In the genomic region with DNA sequence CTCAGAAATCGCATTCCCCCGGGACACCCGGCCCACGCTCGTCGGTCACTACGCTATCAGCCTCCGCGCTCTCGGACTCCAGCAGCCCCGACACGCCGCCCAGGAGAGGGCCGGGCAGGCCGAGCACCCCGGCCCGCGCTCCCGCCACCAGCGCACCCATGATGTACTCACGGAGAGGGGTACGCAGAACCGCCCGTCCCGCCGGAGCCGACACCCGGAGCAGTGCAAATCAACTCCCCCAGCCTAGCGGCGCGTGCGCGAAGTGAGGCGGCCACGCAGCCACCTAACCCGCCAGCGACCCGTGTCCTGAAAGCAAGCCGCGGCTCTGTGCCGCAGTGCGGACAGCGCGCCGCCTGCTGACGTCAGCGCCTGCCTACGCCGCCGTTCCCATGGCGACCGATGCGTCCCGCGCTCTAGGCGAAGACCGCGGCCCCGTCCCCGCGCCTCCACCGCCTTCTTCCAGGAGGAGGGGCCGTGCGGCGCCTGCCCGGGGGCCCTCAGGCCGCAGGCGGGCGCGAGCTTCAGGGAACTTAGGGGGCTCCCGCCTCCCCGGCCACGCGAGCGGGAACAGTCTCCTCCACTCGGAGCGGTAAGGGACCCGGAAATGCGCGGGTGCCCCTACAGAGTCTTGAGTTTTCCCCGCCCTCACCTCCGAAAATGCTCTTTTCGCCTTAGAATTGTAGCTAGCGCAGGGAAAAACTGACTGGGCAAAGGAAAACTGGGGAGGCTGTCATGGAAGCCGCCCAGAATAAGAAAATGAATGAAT, we compare ENCODE assay signal across 8 cellular contexts. TPM values are rescaled to one million over a fixed set of nuclear protein-coding genes. Genes with fewer than 3 reads are reported as not detected.
DNase-seq lines count a peak whose midpoint lies in the region; ATAC-seq and TF ChIP-seq lines count a peak whose summit lies in the region.

A gene (minus strand): TSS at position 329 of the 766 bp plus-strand sequence. CDS start 5,503 bp downstream, outside the sequence.

- no peaks in the 10 kb centered on the region for H3K27me3 ChIP-seq in psoas muscle (ENCODE audit: insufficient read depth in 3 of 3, low read length in 2 of 3)

- no peak for TF ChIP-seq CTCF in psoas muscle (IDR thresholded peaks at IDR 0.05)

- DNase-seq in NCI-H1417 (lab: John Stamatoyannopoulos, UW) (peak; percentile 95 to 98 (median 98)), T-helper 1 cell (peak; percentile 69 to 96 (median 89)), amniotic epithelial cell (ENCODE audit: low read depth) (peak; percentile 85), left ventricle myocardium superior (peak; percentile 98), psoas muscle (peak; percentile 95 to 98), ureter (ENCODE audit: low spot score) (peak; percentile 91)

- peaks cover 10% of the 10 kb centered on the region for H3K4me1 ChIP-seq in psoas muscle

- TF ChIP-seq POLR2A in GM15510 (IDR thresholded peaks at IDR 0.05; ENCODE audit: borderline replicate concordance, extremely low read depth, insufficient read length): peak; percentile 89

- peak within 1 kb of the TSS; percentile 91 for H3K27ac ChIP-seq in psoas muscle

- H3K36me3 ChIP-seq in psoas muscle (ENCODE audit: insufficient read depth in 1 of 2, low read depth in 1 of 2): no peaks in the 10 kb centered on the region

- ATAC-seq in HG02798 (IDR thresholded peaks at IDR 0.05; ENCODE audit: poor library complexity, unreplicated experiment) (peak; percentile 97), left ventricle myocardium superior (peak; percentile 98), psoas muscle (peak; percentile 96 to 98 (median 98))

- 0% methylated on average over 62 to 85 of the region's 85 CpGs for WGBS in psoas muscle, 3 donors

- no peaks in the 10 kb centered on the region for H3K9me3 ChIP-seq in psoas muscle

- peak within 1 kb of the TSS; percentile 89 for H3K4me3 ChIP-seq in psoas muscle

- intact Hi-C loops in left ventricle myocardium superior (cut with micrococcal nuclease): no loop called here
- intact Hi-C loops in psoas muscle (cut with DNase I): loop anchor here in 1 of 2 donors (2.0 to 5.0 kb wide), 3 partner anchors 39 to 425 kb away; no protein-coding TSS in a partner anchor

RNA-seq across cellular contexts. Expression of the gene that starts here (rescaled TPM):
- total RNA-seq in left ventricle myocardium superior: 7.9 TPM
- 10 to 100 TPM in 1 of 4 donors, 1 to 10 TPM in 3; 6.6 to 14.2 (median 8.5) TPM for total RNA-seq in psoas muscle
- 1 to 10 TPM; 5.5 to 8.3 (median 8.3) TPM for polyA plus RNA-seq in psoas muscle
- total RNA-seq in ureter: 58.1 TPM

Comparison
In these comparisons a context has a peak if more than half of its experiments do, and no peak if none do; other contexts are left out.
1. Peak in every context shown above with its lines: DNase-seq, ATAC-seq, H3K4me3 ChIP-seq and H3K27ac ChIP-seq.